ENCODE assay signal across 12 cellular contexts in the genomic region with DNA sequence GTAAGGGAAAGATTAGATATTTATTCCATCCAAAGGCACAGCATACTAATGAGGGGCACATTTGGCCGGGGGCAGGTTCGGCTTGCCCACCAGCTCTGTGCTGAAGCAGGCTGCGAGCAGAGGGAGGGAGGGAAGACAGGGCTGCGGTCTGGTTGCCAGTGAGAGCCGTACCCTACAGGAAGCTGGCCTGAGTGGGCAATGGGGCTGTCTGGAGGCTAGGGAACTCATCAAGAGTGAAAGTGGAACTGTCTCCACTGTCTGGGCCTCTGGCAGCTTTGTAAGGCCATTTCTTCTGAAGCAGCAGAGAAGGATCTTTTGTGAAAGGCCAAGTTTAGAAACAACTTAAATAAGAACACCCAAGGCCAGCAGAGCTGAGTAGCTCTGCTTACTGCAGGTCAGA. TPM values are rescaled to one million over a fixed set of nuclear protein-coding genes. Genes with fewer than 3 reads are reported as not detected.
DNase-seq lines count a peak whose midpoint lies in the region; ATAC-seq and TF ChIP-seq lines count a peak whose summit lies in the region.
"Had no signal": no experiment of that assay in that cellular context is flagged by ENCODE, and none has a peak within 500 bp of the region (broad histone marks: within the 10 kb centered on the region; RNA-seq: fewer than 3 reads in every experiment).

No MANE protein-coding gene starts in this region.

- DNase-seq in GM12865 (ENCODE audit: low read depth) (peak; percentile 67), left ventricle myocardium superior (no peak), HT-29 (ENCODE audit: low spot score) (no peak), NCI-H82 (lab: John Stamatoyannopoulos, UW) (no peak), osteocyte (ENCODE audit: extremely low spot score, unreplicated experiment) (no peak)
- DNase-seq: activated CD8-positive, alpha-beta memory T cell treated with anti-CD3 and anti-CD28 coated beads for 24 hours; CD4-positive, CD25-positive, alpha-beta regulatory T cell; Karpas-422 had no signal

- H3K27me3 Mint-ChIP-seq in osteocyte (ENCODE audit: unreplicated experiment): peaks cover 12% of the 10 kb centered on the region

- no peak overlapping the region for H3K27ac Mint-ChIP-seq in osteocyte (ENCODE audit: unreplicated experiment)

- ATAC-seq in GM19467 (IDR thresholded peaks at IDR 0.05; ENCODE audit: unreplicated experiment): peak; percentile 94
- peak; percentile 86 for ATAC-seq in HG03354 (IDR thresholded peaks at IDR 0.05; ENCODE audit: poor library complexity, severe bottlenecking, unreplicated experiment)
- ATAC-seq in left ventricle myocardium superior: peak; percentile 50
- ATAC-seq in GM21381 (IDR thresholded peaks at IDR 0.05; ENCODE audit: unreplicated experiment): no peak

- intact Hi-C loops in left ventricle myocardium superior (cut with micrococcal nuclease): no loop called here

- H3K36me3 Mint-ChIP-seq in osteocyte (ENCODE audit: unreplicated experiment): no peaks in the 10 kb centered on the region
- H3K36me3 Mint-ChIP-seq: CD4-positive, CD25-positive, alpha-beta regulatory T cell had no signal

- no peak overlapping the region for H3K4me3 Mint-ChIP-seq in osteocyte (ENCODE audit: unreplicated experiment)
- H3K4me3 Mint-ChIP-seq: CD4-positive, CD25-positive, alpha-beta regulatory T cell; neural crest cell had no signal

- TF ChIP-seq CTCF in GM12865 (IDR thresholded peaks at IDR 0.05; ENCODE audit: insufficient read depth, low read depth, low read length, missing control alignments): no peak
- no peak for TF ChIP-seq CTCF in osteocyte (IDR thresholded peaks at IDR 0.05)

- H3K9me3 Mint-ChIP-seq in osteocyte (ENCODE audit: unreplicated experiment): no peaks in the 10 kb centered on the region
- H3K9me3 Mint-ChIP-seq: neural crest cell had no signal

- H3K4me3 ChIP-seq in GM12865 (ENCODE audit: low read depth, low read length): no peak overlapping the region

- peaks cover 9% of the 10 kb centered on the region for H3K4me1 Mint-ChIP-seq in osteocyte (ENCODE audit: unreplicated experiment)

RNA-seq across cellular contexts. Expression of gene SYT6, which starts 27.0 kb away (rescaled TPM):
- total RNA-seq in left ventricle myocardium superior (not detected), osteocyte (not detected in 2 replicates)
- total RNA-seq in HT-29 (2014; rRNA removed; shearing (Covaris generic)): not detected in 2 replicates
